In the genomic region with DNA sequence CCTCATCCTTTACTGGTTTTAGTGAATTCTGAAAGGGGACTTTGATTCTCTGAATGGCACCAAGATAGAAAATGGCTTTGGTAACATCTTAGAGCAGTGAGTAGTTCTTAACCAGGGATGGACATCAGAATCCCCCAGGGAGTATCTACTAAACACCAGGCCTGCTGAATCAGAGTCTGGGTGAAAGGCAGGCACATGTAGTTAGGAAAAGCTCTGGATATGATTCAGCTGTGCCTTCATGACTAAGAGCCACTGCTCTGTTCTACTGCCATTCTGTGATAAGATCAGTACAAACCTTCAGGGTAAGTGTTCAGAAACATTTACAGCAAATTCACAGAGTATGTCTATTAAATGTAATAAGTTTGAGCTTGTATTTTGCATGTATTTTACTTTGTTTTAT, we compare ENCODE assay signal across 9 cellular contexts. TPM values are rescaled to one million over a fixed set of nuclear protein-coding genes. Genes with fewer than 3 reads are reported as not detected.
DNase-seq lines count a peak whose midpoint lies in the region; ATAC-seq, FAIRE-seq and TF ChIP-seq lines count a peak whose summit lies in the region.
"Had no signal": no experiment of that assay in that cellular context is flagged by ENCODE, and none has a peak within 500 bp of the region (broad histone marks: within the 10 kb centered on the region; RNA-seq: fewer than 3 reads in every experiment).

No MANE protein-coding gene starts in this region.

- CTCF ChIA-PET in endothelial cell of umbilical vein (lab: Charles Lee) = interaction anchor here (0.8 to 1.0 kb wide), 4 partner anchors 11 to 31 kb away, joined by 3 read pairs; no protein-coding TSS in a partner anchor

- H3K27me3 ChIP-seq in endothelial cell of umbilical vein (ENCODE audit: control insufficient read depth in 2 of 2, insufficient read depth in 2 of 2, low read length in 2 of 2) = no peaks in the 10 kb centered on the region
- no peaks in the 10 kb centered on the region for H3K27me3 ChIP-seq in tibial nerve

- BruUV-seq in endothelial cell of umbilical vein (replicated peaks; lab: Mats Ljungman, UMichigan) = no TSS peak

- no peaks in the 10 kb centered on the region for H3K9me3 ChIP-seq in endothelial cell of umbilical vein (replicated peaks; ENCODE audit: control insufficient read depth, insufficient read depth, low read length)
- H3K9me3 ChIP-seq in mesodermal cell (ENCODE audit: control insufficient read depth, low read length) = no peaks in the 10 kb centered on the region
- peaks cover 0 to under 1% (median 0%) of the 10 kb centered on the region in 4 donors for H3K9me3 ChIP-seq in tibial nerve

- TF ChIP-seq CTCF in NB4 (IDR thresholded peaks at IDR 0.05; ENCODE audit: low read depth, low read length) (no peak), endothelial cell of umbilical vein (IDR thresholded peaks at IDR 0.05; ENCODE audit: extremely low read depth in 1 of 2, insufficient read depth in 1 of 2, low read depth in 1 of 2, low read length in 2 of 2) (no peak), tibial nerve (IDR thresholded peaks at IDR 0.05) (no peak)

- peak; percentile 29 for DNase-seq in ELF-1 (ENCODE audit: low read depth, low spot score)
- DNase-seq in NB4 (ENCODE audit: low read depth) = peak; percentile 73
- DNase-seq in endothelial cell of umbilical vein (ENCODE audit: low read depth, low spot score) = peak; percentile 72
- DNase-seq in ureter (ENCODE audit: low spot score) = no peak
- no peak for DNase-seq in tibial nerve (ENCODE audit: low spot score in 2 of 2)
- DNase-seq in NCI-H2029 (lab: John Stamatoyannopoulos, UW) = no peak

- TF ChIP-seq POLR2A in NB4 (IDR thresholded peaks at IDR 0.05; ENCODE audit: extremely low read depth, insufficient read length) (no peak), endothelial cell of umbilical vein (IDR thresholded peaks at IDR 0.05; ENCODE audit: low read depth, low read length) (no peak), tibial nerve (IDR thresholded peaks at IDR 0.05) (no peak)

- H3K4me3 ChIP-seq in NB4 (ENCODE audit: low read depth, low read length) (no peak overlapping the region), endothelial cell of umbilical vein (replicated peaks in 1 of 3; ENCODE audit: insufficient read depth in 1 of 3, low read depth in 1 of 3, low read length in 3 of 3) (no peak overlapping the region), mesodermal cell (ENCODE audit: extremely low read depth, insufficient read depth, low read length, poor library complexity, severe bottlenecking) (no peak overlapping the region), tibial nerve (no peak overlapping the region)
- H3K4me3 ChIP-seq: SK-N-MC had no signal

- no peak overlapping the region for H2AFZ ChIP-seq in endothelial cell of umbilical vein (ENCODE audit: low read depth, low read length)

- no peaks in the 10 kb centered on the region for H3K9me1 ChIP-seq in endothelial cell of umbilical vein (replicated peaks; ENCODE audit: control insufficient read depth, extremely low read depth, insufficient read depth, low read length)

- H4K20me1 ChIP-seq in endothelial cell of umbilical vein (replicated peaks; ENCODE audit: control insufficient read depth, extremely low read depth, insufficient read depth, low read length) = no peaks in the 10 kb centered on the region

- FAIRE-seq in endothelial cell of umbilical vein (lab: Jason Lieb, UNC) = peak; percentile 94

- intact Hi-C loops in endothelial cell of umbilical vein (cut with micrococcal nuclease) = no loop called here

- H3K27ac ChIP-seq in endothelial cell of umbilical vein (ENCODE audit: insufficient read depth, low read depth, low read length) (no peak overlapping the region), mesodermal cell (ENCODE audit: low read depth, low read length, severe bottlenecking) (peak overlapping the region; percentile 16), tibial nerve (no peak overlapping the region)
- H3K27ac ChIP-seq: SK-N-MC had no signal

- POLR2A ChIA-PET in endothelial cell of umbilical vein (lab: Charles Lee) = no interaction called here

- no peak for TF ChIP-seq EP300 in tibial nerve (IDR thresholded peaks at IDR 0.05)

- H3K4me1 ChIP-seq in endothelial cell of umbilical vein (ENCODE audit: control insufficient read depth, extremely low read depth, insufficient read depth, low read length) = peaks cover 2% of the 10 kb centered on the region
- peaks cover 22% of the 10 kb centered on the region for H3K4me1 ChIP-seq in mesodermal cell (ENCODE audit: control insufficient read depth, insufficient read depth, low read length, poor library complexity, severe bottlenecking)
- H3K4me1 ChIP-seq in tibial nerve = no peaks in the 10 kb centered on the region

- H3K4me2 ChIP-seq in endothelial cell of umbilical vein (ENCODE audit: insufficient read depth, low read length) = no peak overlapping the region

- dilution Hi-C loops in endothelial cell of umbilical vein (cut with MboI; ENCODE audit: extremely low pct_ligation_motif_present, low sequenced_read_pairs) = no loop called here

- H3K9ac ChIP-seq in endothelial cell of umbilical vein (replicated peaks; ENCODE audit: extremely low read depth, insufficient read depth, low read length) = no peak overlapping the region

- ATAC-seq in GM21529 (IDR thresholded peaks at IDR 0.05; ENCODE audit: unreplicated experiment) = no peak

- H3K36me3 ChIP-seq in endothelial cell of umbilical vein (ENCODE audit: control insufficient read depth in 2 of 2, extremely low read depth in 1 of 2, insufficient read depth in 2 of 2, low read length in 2 of 2) (no peaks in the 10 kb centered on the region), mesodermal cell (ENCODE audit: control insufficient read depth, insufficient read depth, low read length) (no peaks in the 10 kb centered on the region), tibial nerve (peaks cover 0 to 5% (median 0%) of the 10 kb centered on the region in 3 donors)

- H3K79me2 ChIP-seq in endothelial cell of umbilical vein (ENCODE audit: control insufficient read depth, insufficient read depth, low read length) = no peaks in the 10 kb centered on the region

TF ChIP-seq in endothelial cell of umbilical vein, 7 proteins besides CTCF, POLR2A, EP300 and RAD21:
- TF ChIP-seq FOS (IDR thresholded peaks at IDR 0.05; ENCODE audit: borderline replicate concordance, insufficient read depth, low read length) = peak; percentile 86
- peak; percentile 96 for TF ChIP-seq GATA2 (IDR thresholded peaks at IDR 0.05; ENCODE audit: insufficient read depth, insufficient read length, low read depth, low read length)
- TF ChIP-seq, protein P1, sequence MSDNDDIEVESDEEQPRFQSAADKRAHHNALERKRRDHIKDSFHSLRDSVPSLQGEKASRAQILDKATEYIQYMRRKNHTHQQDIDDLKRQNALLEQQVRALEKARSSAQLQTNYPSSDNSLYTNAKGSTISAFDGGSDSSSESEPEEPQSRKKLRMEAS (IDR thresholded peaks at IDR 0.05; ENCODE audit: insufficient read depth, insufficient read length) = no peak

RNA-seq across cellular contexts. Expression of a gene that starts 46.2 kb away (rescaled TPM):
- total RNA-seq in endothelial cell of umbilical vein = 17.8 and 21.2 TPM in 2 replicates
- polyA plus RNA-seq in endothelial cell of umbilical vein = 7.6 and 9.5 TPM in 2 replicates
- polyA plus RNA-seq in endothelial cell of umbilical vein (2011; cell fraction: cytosol; rRNA removed) = 9.8 and 10.0 TPM in 2 replicates
- polyA plus RNA-seq in endothelial cell of umbilical vein (2011; cell fraction: nucleus; rRNA removed) = 8.3 and 10.6 TPM in 2 replicates
- 12.5 and 13.6 TPM in 2 replicates for polyA plus RNA-seq in endothelial cell of umbilical vein (2012)
- 21.1 and 21.6 TPM in 2 replicates for polyA minus RNA-seq in endothelial cell of umbilical vein
- polyA minus RNA-seq in endothelial cell of umbilical vein (2011; cell fraction: cytosol; rRNA and poly(A)+ RNA removed) = 5.3 TPM
- 10.3 and 18.5 TPM in 2 replicates for polyA minus RNA-seq in endothelial cell of umbilical vein (2011; cell fraction: nucleus; rRNA and poly(A)+ RNA removed)
- polyA plus RNA-seq in mesodermal cell (2013, experiment 1 of 2) = 21.4 TPM
- polyA plus RNA-seq in mesodermal cell (2013, experiment 2 of 2) = 19.4 TPM
- total RNA-seq in ureter = 16.9 TPM
- total RNA-seq in tibial nerve = 10 to 100 TPM; 12.6 to 41.9 (median 28.0) TPM

Comparison
In these comparisons a context has a peak if more than half of its experiments do, and no peak if none do; other contexts are left out.
1. DNase-seq: peak in ELF-1 (single experiment), NB4 (single experiment) and endothelial cell of umbilical vein (single experiment); none in ureter (single experiment), tibial nerve (0 of 2) and NCI-H2029 (single experiment).